ENCODE assay signal across 8 cellular contexts in genomic region chr17:75113798-75114551, GRCh38. TPM values are rescaled to one million over a fixed set of nuclear protein-coding genes. Genes with fewer than 3 reads are reported as not detected.
DNase-seq lines count a peak whose midpoint lies in the region; ATAC-seq and TF ChIP-seq lines count a peak whose summit lies in the region.

No MANE protein-coding gene starts in this region.

- H3K4me1 Mint-ChIP-seq in activated naive CD8-positive, alpha-beta T cell treated with anti-CD3 and anti-CD28 coated beads, Interleukin-2, amount 10 ng/mL, durations not matched to agents 7 days and 5 days, result peaks cover 27% of the 10 kb centered on the region
- H3K4me1 Mint-ChIP-seq in progenitor cell of endocrine pancreas (ENCODE audit: low read depth) (peaks cover 13% of the 10 kb centered on the region), type B pancreatic cell (ENCODE audit: unreplicated experiment) (peaks cover 25% of the 10 kb centered on the region)

- CTCF ChIA-PET in BJ (lab: Yijun Ruan, JAX), result interaction anchor here (0.6 to 7.0 kb wide), 52 partner anchors 8 to 311 kb away, joined by 3 to 78 read pairs (median 6); partner anchors contain the start of genes KCTD2, MRPL58, NT5C and NUP85

- no peaks in the 10 kb centered on the region for H3K9me3 ChIP-seq in cardiac muscle cell (ENCODE audit: low read depth)

- DNase-seq in BJ (ENCODE audit: low read depth), result peak; percentile 36
- DNase-seq in NCI-H1417 (lab: John Stamatoyannopoulos, UW), result peak; percentile 61 to 86 (median 81)
- DNase-seq in SKM-1 treated with dmso at 0.1 percent for 144 hours (lab: John Stamatoyannopoulos, UW; ENCODE audit: unreplicated experiment), result peak; percentile 88
- DNase-seq in activated naive CD8-positive, alpha-beta T cell treated with anti-CD3 and anti-CD28 coated beads, Interleukin-2, amount 10 ng/mL, durations not matched to agents 7 days and 5 days, result peak; percentile 82
- DNase-seq in cardiac muscle cell (ENCODE audit: low read depth in 1 of 2, low spot score in 1 of 2), result peak; percentile 93 to 94
- DNase-seq in progenitor cell of endocrine pancreas (ENCODE audit: low spot score, unreplicated experiment), result peak; percentile 78
- peak; percentile 88 for DNase-seq in type B pancreatic cell (ENCODE audit: extremely low spot score, unreplicated experiment)

- peak overlapping the region; percentile 94 for H3K27ac Mint-ChIP-seq in activated naive CD8-positive, alpha-beta T cell treated with anti-CD3 and anti-CD28 coated beads, Interleukin-2, amount 10 ng/mL, durations not matched to agents 7 days and 5 days
- peak overlapping the region; percentile 38 for H3K27ac Mint-ChIP-seq in progenitor cell of endocrine pancreas
- H3K27ac Mint-ChIP-seq in type B pancreatic cell, result peak overlapping the region; percentile 84

- H3K4me3 ChIP-seq in BJ (ENCODE audit: low read depth, low read length), result peak overlapping the region; percentile 44
- H3K4me3 ChIP-seq in cardiac muscle cell, result no peak overlapping the region

- no peaks in the 10 kb centered on the region for H3K27me3 Mint-ChIP-seq in activated naive CD8-positive, alpha-beta T cell treated with anti-CD3 and anti-CD28 coated beads, Interleukin-2, amount 10 ng/mL, durations not matched to agents 7 days and 5 days
- H3K27me3 Mint-ChIP-seq in progenitor cell of endocrine pancreas, result no peaks in the 10 kb centered on the region
- peaks cover under 1% of the 10 kb centered on the region for H3K27me3 Mint-ChIP-seq in type B pancreatic cell

- ATAC-seq in GM21526 (IDR thresholded peaks at IDR 0.05; ENCODE audit: low FRiP score, unreplicated experiment), result peak; percentile 38
- peak; percentile 69 for ATAC-seq in activated naive CD8-positive, alpha-beta T cell treated with anti-CD3 and anti-CD28 coated beads, Interleukin-2, amount 10 ng/mL, durations not matched to agents 7 days and 5 days (ENCODE audit: low read depth)

- POLR2A ChIA-PET in BJ (lab: Charles Lee), result interaction anchor here (0.6 kb wide), 2 partner anchors 56 to 190 kb away, joined by 3 to 11 read pairs; no protein-coding TSS in a partner anchor
- POLR2A ChIA-PET in activated naive CD8-positive, alpha-beta T cell treated with anti-CD3 and anti-CD28 coated beads, Interleukin-2, amount 10 ng/mL, durations not matched to agents 7 days and 5 days (lab: Charles Lee), result interaction anchor here (0.6 to 7.1 kb wide), 23 partner anchors 10 to 176 kb away, joined by 3 to 45 read pairs (median 6); partner anchors contain the start of genes GGA3, JPT1, MIF4GD and MRPL58

- H3K4me3 Mint-ChIP-seq in activated naive CD8-positive, alpha-beta T cell treated with anti-CD3 and anti-CD28 coated beads, Interleukin-2, amount 10 ng/mL, durations not matched to agents 7 days and 5 days, result peak overlapping the region; percentile 90
- H3K4me3 Mint-ChIP-seq in progenitor cell of endocrine pancreas (ENCODE audit: low read depth) (no peak overlapping the region), type B pancreatic cell (peak overlapping the region; percentile 76)

- H3K27me3 ChIP-seq in BJ (ENCODE audit: control insufficient read depth, insufficient read depth, low read length) (no peaks in the 10 kb centered on the region), cardiac muscle cell (no peaks in the 10 kb centered on the region)

- H3K36me3 Mint-ChIP-seq in activated naive CD8-positive, alpha-beta T cell treated with anti-CD3 and anti-CD28 coated beads, Interleukin-2, amount 10 ng/mL, durations not matched to agents 7 days and 5 days, result peaks cover 18% of the 10 kb centered on the region
- peaks cover 12% of the 10 kb centered on the region for H3K36me3 Mint-ChIP-seq in progenitor cell of endocrine pancreas (ENCODE audit: insufficient read depth)
- H3K36me3 Mint-ChIP-seq in type B pancreatic cell, result peaks cover 11% of the 10 kb centered on the region

- H3K36me3 ChIP-seq in BJ (ENCODE audit: control insufficient read depth, insufficient read depth, low read length) (peaks cover 6% of the 10 kb centered on the region), cardiac muscle cell (peaks cover 3% of the 10 kb centered on the region)

- H3K9me3 Mint-ChIP-seq in activated naive CD8-positive, alpha-beta T cell treated with anti-CD3 and anti-CD28 coated beads, Interleukin-2, amount 10 ng/mL, durations not matched to agents 7 days and 5 days, result no peaks in the 10 kb centered on the region
- H3K9me3 Mint-ChIP-seq in progenitor cell of endocrine pancreas (ENCODE audit: low read depth) (no peaks in the 10 kb centered on the region), type B pancreatic cell (no peaks in the 10 kb centered on the region)

- no peaks in the 10 kb centered on the region for H3K4me1 ChIP-seq in cardiac muscle cell (ENCODE audit: low read depth)

- H3K27ac ChIP-seq in cardiac muscle cell, result peak overlapping the region; percentile 19

- TF ChIP-seq CTCF in BJ (IDR thresholded peaks at IDR 0.05; ENCODE audit: insufficient read depth, low read depth, low read length) (peak; percentile 92), cardiac muscle cell (IDR thresholded peaks at IDR 0.05; ENCODE audit: low read depth, low read length) (peak; percentile 94), progenitor cell of endocrine pancreas (IDR thresholded peaks at IDR 0.05; ENCODE audit: unreplicated experiment) (peak; percentile 92), type B pancreatic cell (conservative IDR thresholded peaks at IDR 0.05) (peak; percentile 97)

RNA-seq across cellular contexts. Expression of gene ARMC7, which starts 4.2 kb away (rescaled TPM):
- polyA plus RNA-seq in BJ (2011; rRNA removed) (5.7 and 6.9 TPM in 2 replicates), cardiac muscle cell (5.7 and 6.5 TPM in 2 replicates)
- 7.5 and 7.8 TPM in 2 replicates for polyA minus RNA-seq in BJ (2011; rRNA and poly(A)+ RNA removed)
- 10 to 100 TPM; 16.2 to 17.6 TPM for total RNA-seq in activated naive CD8-positive, alpha-beta T cell treated with anti-CD3 and anti-CD28 coated beads, Interleukin-2, amount 10 ng/mL, durations not matched to agents 7 days and 5 days
- total RNA-seq in cardiac muscle cell (8.8 and 10.0 TPM in 2 replicates), progenitor cell of endocrine pancreas (16.7 and 16.9 TPM in 2 replicates), type B pancreatic cell (ENCODE audit: low replicate concordance) (14.0 and 19.7 TPM in 2 replicates)

RNA-seq across cellular contexts. Expression of gene NT5C, which starts 17.6 kb away (rescaled TPM):
- 38.3 and 61.8 TPM in 2 replicates for polyA plus RNA-seq in BJ (2011; rRNA removed)
- polyA minus RNA-seq in BJ (2011; rRNA and poly(A)+ RNA removed), result 13.7 and 21.7 TPM in 2 replicates
- total RNA-seq in activated naive CD8-positive, alpha-beta T cell treated with anti-CD3 and anti-CD28 coated beads, Interleukin-2, amount 10 ng/mL, durations not matched to agents 7 days and 5 days, result 10 to 100 TPM; 69.9 to 70.8 TPM
- total RNA-seq in cardiac muscle cell, result 204 and 233 TPM in 2 replicates
- 168 and 174 TPM in 2 replicates for polyA plus RNA-seq in cardiac muscle cell
- 53.3 and 58.8 TPM in 2 replicates for total RNA-seq in progenitor cell of endocrine pancreas
- 33.6 and 40.7 TPM in 2 replicates for total RNA-seq in type B pancreatic cell (ENCODE audit: low replicate concordance)

RNA-seq across cellular contexts. Expression of gene SLC16A5, which starts 26.2 kb away (rescaled TPM):
- 8.7 and 18.3 TPM in 2 replicates for polyA plus RNA-seq in BJ (2011; rRNA removed)
- 12.5 and 12.8 TPM in 2 replicates for polyA minus RNA-seq in BJ (2011; rRNA and poly(A)+ RNA removed)
- total RNA-seq in activated naive CD8-positive, alpha-beta T cell treated with anti-CD3 and anti-CD28 coated beads, Interleukin-2, amount 10 ng/mL, durations not matched to agents 7 days and 5 days, result 10 to 100 TPM in 1 of 2 experiments, 1 to 10 TPM in 1; 9.1 to 11.0 TPM
- 32.2 and 47.1 TPM in 2 replicates for total RNA-seq in cardiac muscle cell
- 9.9 and 18.8 TPM in 2 replicates for polyA plus RNA-seq in cardiac muscle cell
- total RNA-seq in progenitor cell of endocrine pancreas, result 16.0 and 16.9 TPM in 2 replicates
- 16.4 and 42.0 TPM in 2 replicates for total RNA-seq in type B pancreatic cell (ENCODE audit: low replicate concordance)

RNA-seq across cellular contexts. Expression of gene JPT1, which starts 40.3 kb away (rescaled TPM):
- polyA plus RNA-seq in BJ (2011; rRNA removed), result 65.5 and 111 TPM in 2 replicates
- polyA minus RNA-seq in BJ (2011; rRNA and poly(A)+ RNA removed), result 24.1 and 24.5 TPM in 2 replicates
- 100 to 1,000 TPM; 194 to 213 TPM for total RNA-seq in activated naive CD8-positive, alpha-beta T cell treated with anti-CD3 and anti-CD28 coated beads, Interleukin-2, amount 10 ng/mL, durations not matched to agents 7 days and 5 days
- total RNA-seq in cardiac muscle cell, result 175 and 209 TPM in 2 replicates
- polyA plus RNA-seq in cardiac muscle cell, result 136 and 201 TPM in 2 replicates
- total RNA-seq in progenitor cell of endocrine pancreas, result 202 TPM in 2 replicates
- 136 and 170 TPM in 2 replicates for total RNA-seq in type B pancreatic cell (ENCODE audit: low replicate concordance)

Comparison
In these comparisons a context has a peak if more than half of its experiments do, and no peak if none do; other contexts are left out.
1. DNase-seq: peak in every context shown above with its lines; median percentile 94 in cardiac muscle cell; 88 in SKM-1 treated with dmso at 0.1 percent for 144 hours; 88 in type B pancreatic cell; 82 in activated naive CD8-positive, alpha-beta T cell treated with anti-CD3 and anti-CD28 coated beads, Interleukin-2, amount 10 ng/mL, durations not matched to agents 7 days and 5 days; 81 in NCI-H1417; 78 in progenitor cell of endocrine pancreas; 36 in BJ.
2. H3K27ac Mint-ChIP-seq: peak in every context shown above with its lines; median percentile 94 in activated naive CD8-positive, alpha-beta T cell treated with anti-CD3 and anti-CD28 coated beads, Interleukin-2, amount 10 ng/mL, durations not matched to agents 7 days and 5 days; 84 in type B pancreatic cell; 38 in progenitor cell of endocrine pancreas.